In genomic region chr1:47434051-47434842, GRCh38 we compare ENCODE assay signal across 9 cellular contexts. TPM values are rescaled to one million over a fixed set of nuclear protein-coding genes. Genes with fewer than 3 reads are reported as not detected.
DNase-seq lines count a peak whose midpoint lies in the region; ATAC-seq and TF ChIP-seq lines count a peak whose summit lies in the region.
"Had no signal": no experiment of that assay in that cellular context is flagged by ENCODE, and none has a peak within 500 bp of the region (broad histone marks: within the 10 kb centered on the region; RNA-seq: fewer than 3 reads in every experiment).

No MANE protein-coding gene starts in this region.

- POLR2A ChIA-PET in BJ (lab: Charles Lee) = interaction anchor here (0.5 kb wide), 1 partner anchor 260 kb away, joined by 10 read pairs; no protein-coding TSS in a partner anchor

- H3K27ac ChIP-seq in SK-N-MC (peak overlapping the region; percentile 17; the same call in 1 of the 2 replicates), fibroblast of lung (ENCODE audit: insufficient read depth, low read length) (no peak overlapping the region)

- peak overlapping the region; percentile 39 for H3K4me2 ChIP-seq in fibroblast of lung (ENCODE audit: extremely low read depth, insufficient read depth, low read length)

- CTCF ChIA-PET in BJ (lab: Yijun Ruan, JAX) = interaction anchor here (1.0 to 12.3 kb wide), 7 partner anchors 9 to 293 kb away, joined by 4 to 169 read pairs (median 10); no protein-coding TSS in a partner anchor

- H3K4me1 ChIP-seq in fibroblast of lung (ENCODE audit: control insufficient read depth, extremely low read depth, insufficient read depth, low read length) = peaks cover 2% of the 10 kb centered on the region
- peaks cover 7% of the 10 kb centered on the region for H3K4me1 ChIP-seq in neuron (ENCODE audit: insufficient read depth, low read length)

- H3K9me3 ChIP-seq in SK-N-MC (ENCODE audit: low read depth, low read length) (no peaks in the 10 kb centered on the region), fibroblast of lung (ENCODE audit: control insufficient read depth, insufficient read depth, low read depth, low read length) (no peaks in the 10 kb centered on the region), neuron (ENCODE audit: low read length) (no peaks in the 10 kb centered on the region)

- H3K79me2 ChIP-seq in fibroblast of lung (ENCODE audit: control insufficient read depth, insufficient read depth, low read length) = no peaks in the 10 kb centered on the region

- H3K36me3 ChIP-seq in BJ (ENCODE audit: control insufficient read depth, insufficient read depth, low read length) = no peaks in the 10 kb centered on the region; the same call in 1 of the 2 replicates
- no peaks in the 10 kb centered on the region for H3K36me3 ChIP-seq in SK-N-MC (ENCODE audit: insufficient read depth, low read length)
- no peaks in the 10 kb centered on the region for H3K36me3 ChIP-seq in fibroblast of lung (ENCODE audit: control insufficient read depth, insufficient read depth, low read length)
- no peaks in the 10 kb centered on the region for H3K36me3 ChIP-seq in neuron (ENCODE audit: insufficient read depth, low read length)

- DNase-seq in BJ (ENCODE audit: low read depth) (no peak), SK-N-MC (ENCODE audit: low read depth, low spot score) (no peak), fibroblast of lung (ENCODE audit: low read depth in 2 of 2) (peak; percentile 46 to 66), NCI-H187 (lab: John Stamatoyannopoulos, UW) (no peak), COLO668 (lab: John Stamatoyannopoulos, UW; ENCODE audit: unreplicated experiment) (no peak)

- H3K27me3 ChIP-seq in BJ (ENCODE audit: control insufficient read depth, insufficient read depth, low read length) = peaks cover 2% of the 10 kb centered on the region
- H3K27me3 ChIP-seq in fibroblast of lung (ENCODE audit: control insufficient read depth, insufficient read depth, low read length) = no peaks in the 10 kb centered on the region
- H3K27me3 ChIP-seq in neuron (ENCODE audit: insufficient read depth, low read length) = peaks cover 69% of the 10 kb centered on the region

- H2AFZ ChIP-seq in fibroblast of lung (ENCODE audit: low read length) = no peak overlapping the region
- H2AFZ ChIP-seq in neuron (ENCODE audit: low read depth, low read length) = peak overlapping the region; percentile 54

- H3K4me3 ChIP-seq in BJ (ENCODE audit: low read depth, low read length) = peak overlapping the region; percentile 10; the same call in 1 of the 2 replicates
- peak overlapping the region; percentile 81 for H3K4me3 ChIP-seq in SK-N-MC
- H3K4me3 ChIP-seq in fibroblast of lung (replicated peaks in 1 of 4; ENCODE audit: control extremely low read depth in 1 of 4, insufficient read depth in 1 of 4, low read depth in 3 of 4, low read length in 4 of 4) = peak overlapping the region in 1 of 4 experiments; percentile 36
- H3K4me3 ChIP-seq in neuron (ENCODE audit: low read length) = no peak overlapping the region

- ATAC-seq in HG03439 (IDR thresholded peaks at IDR 0.05; ENCODE audit: unreplicated experiment) = no peak
- no peak for ATAC-seq in HG02870 (IDR thresholded peaks at IDR 0.05; ENCODE audit: unreplicated experiment)
- ATAC-seq: stimulated activated memory B cell treated with anti-CD40 and anti-IgM and Interleukin-4, amounts not matched to agents 10 μg/mL and 1 μg/mL and 100 μg/mL, for 72 hours had no signal

- TF ChIP-seq CTCF in BJ (IDR thresholded peaks at IDR 0.05; ENCODE audit: insufficient read depth, low read depth, low read length) (no peak), fibroblast of lung (conservative IDR thresholded peaks at IDR 0.05 in 1 of 2, IDR thresholded peaks at IDR 0.05 in 1 of 2; ENCODE audit: low read depth in 1 of 2, low read length in 2 of 2) (no peak)

- H3K9ac ChIP-seq in SK-N-MC (ENCODE audit: insufficient read length) = peak overlapping the region; percentile 58
- H3K9ac ChIP-seq in fibroblast of lung (ENCODE audit: insufficient read depth, low read length) = no peak overlapping the region

- no peaks in the 10 kb centered on the region for H4K20me1 ChIP-seq in fibroblast of lung (ENCODE audit: control insufficient read depth, extremely low read depth, insufficient read depth, low read length)

RNA-seq across cellular contexts. Expression of gene FOXD2, which starts 3.6 kb away (rescaled TPM):
- polyA plus RNA-seq in BJ (2011; rRNA removed) (0.07 and 0.09 TPM in 2 replicates), fibroblast of lung (0.08 and 0.19 TPM in 2 replicates)
- polyA minus RNA-seq in BJ (2011; rRNA and poly(A)+ RNA removed) = 0.09 and 0.15 TPM in 2 replicates
- total RNA-seq in fibroblast of lung = 0.51 and 0.83 TPM in 2 replicates
- polyA plus RNA-seq in fibroblast of lung (2012) = 0.45 and 0.63 TPM in 2 replicates
- polyA minus RNA-seq in fibroblast of lung (ENCODE audit: low replicate concordance) = 0.12 and 0.19 TPM in 2 replicates

RNA-seq across cellular contexts. Expression of gene FOXE3, which starts 18.2 kb away (rescaled TPM):
- 0.04 TPM in 1 of 2 replicates, not detected in the other for polyA plus RNA-seq in BJ (2011; rRNA removed)
- polyA minus RNA-seq in BJ (2011; rRNA and poly(A)+ RNA removed) = not detected in 2 replicates
- not detected in 2 replicates for total RNA-seq in fibroblast of lung
- 0.03 TPM in 1 of 2 replicates, not detected in the other for polyA plus RNA-seq in fibroblast of lung
- polyA plus RNA-seq in fibroblast of lung (2012) = not detected in 2 replicates
- not detected in 2 replicates for polyA minus RNA-seq in fibroblast of lung (ENCODE audit: low replicate concordance)

Comparison
In these comparisons a context has a peak if more than half of its experiments do, and no peak if none do; other contexts are left out.
1. DNase-seq: peak in fibroblast of lung (2 of 2); none in BJ (single experiment), SK-N-MC (single experiment), NCI-H187 (0 of 2) and COLO668 (single experiment).